In genomic region chr4:82892467-82892802, GRCh38 we compare ENCODE assay signal across 11 cellular contexts. TPM values are rescaled to one million over a fixed set of nuclear protein-coding genes. Genes with fewer than 3 reads are reported as not detected.
DNase-seq lines count a peak whose midpoint lies in the region; ATAC-seq and TF ChIP-seq lines count a peak whose summit lies in the region.
"Had no signal": no experiment of that assay in that cellular context is flagged by ENCODE, and none has a peak within 500 bp of the region (broad histone marks: within the 10 kb centered on the region; RNA-seq: fewer than 3 reads in every experiment).

No MANE protein-coding gene starts in this region.

- no peak for TF ChIP-seq EP300 in upper lobe of left lung (IDR thresholded peaks at IDR 0.05)

- 0 out of 2 replicates have a peak overlapping the region, but pooled peaks have one; percentile 88 for H3K9ac ChIP-seq in SU-DHL-6 (ENCODE audit: low read length)

- H3K9me3 Mint-ChIP-seq in activated T-cell treated with anti-CD3 and anti-CD28 coated beads, Interleukin-2, amount 50 U/mL, for 72 hours = no peaks in the 10 kb centered on the region
- H3K9me3 Mint-ChIP-seq in glutamatergic neuron (ENCODE audit: unreplicated experiment) = peaks cover 6% of the 10 kb centered on the region
- H3K9me3 Mint-ChIP-seq in stimulated activated naive B cell treated with anti-CD40 and anti-IgM and Interleukin-4, amounts not matched to agents 10 μg/mL and 1 μg/mL and 100 μg/mL, for 72 hours = no peaks in the 10 kb centered on the region

- H3K27ac Mint-ChIP-seq in activated T-cell treated with anti-CD3 and anti-CD28 coated beads, Interleukin-2, amount 50 U/mL, for 72 hours = peak overlapping the region; percentile 87
- no peak overlapping the region for H3K27ac Mint-ChIP-seq in glutamatergic neuron (ENCODE audit: unreplicated experiment)
- peak overlapping the region; percentile 47 for H3K27ac Mint-ChIP-seq in stimulated activated naive B cell treated with anti-CD40 and anti-IgM and Interleukin-4, amounts not matched to agents 10 μg/mL and 1 μg/mL and 100 μg/mL, for 72 hours

- peaks cover 2 to 20% of the 10 kb centered on the region in 2 donors for H3K36me3 Mint-ChIP-seq in activated T-cell treated with anti-CD3 and anti-CD28 coated beads, Interleukin-2, amount 50 U/mL, for 72 hours (ENCODE audit: insufficient read depth in 2 of 2)
- no peaks in the 10 kb centered on the region for H3K36me3 Mint-ChIP-seq in glutamatergic neuron (ENCODE audit: unreplicated experiment)
- peaks cover 13 to 20% of the 10 kb centered on the region in 2 donors for H3K36me3 Mint-ChIP-seq in stimulated activated naive B cell treated with anti-CD40 and anti-IgM and Interleukin-4, amounts not matched to agents 10 μg/mL and 1 μg/mL and 100 μg/mL, for 72 hours

- peaks cover 19 to 33% (median 26%) of the 10 kb centered on the region in 4 donors for H3K4me1 ChIP-seq in upper lobe of left lung

- peak overlapping the region; percentile 89 to 93 for H3K4me3 Mint-ChIP-seq in activated T-cell treated with anti-CD3 and anti-CD28 coated beads, Interleukin-2, amount 50 U/mL, for 72 hours
- peak overlapping the region; percentile 78 for H3K4me3 Mint-ChIP-seq in glutamatergic neuron (ENCODE audit: unreplicated experiment)
- H3K4me3 Mint-ChIP-seq in stimulated activated naive B cell treated with anti-CD40 and anti-IgM and Interleukin-4, amounts not matched to agents 10 μg/mL and 1 μg/mL and 100 μg/mL, for 72 hours = peak overlapping the region in 1 of 2 donors; percentile 92

- H3K27ac ChIP-seq in SU-DHL-6 (ENCODE audit: low read depth, low read length) (peak overlapping the region; percentile 68; the same call in 1 of the 2 replicates), upper lobe of left lung (no peak overlapping the region)

- H3K9me3 ChIP-seq in SU-DHL-6 (ENCODE audit: insufficient read depth, low read length) = no peaks in the 10 kb centered on the region
- no peaks in the 10 kb centered on the region for H3K9me3 ChIP-seq in upper lobe of left lung
- H3K9me3 ChIP-seq: BE2C, left lung had no signal

- no peak for ATAC-seq in activated T-cell treated with anti-CD3 and anti-CD28 coated beads, Interleukin-2, amount 50 U/mL, for 72 hours (replicated peaks in 1 of 2)
- no peak for ATAC-seq in stimulated activated naive B cell treated with anti-CD40 and anti-IgM and Interleukin-4, amounts not matched to agents 10 μg/mL and 1 μg/mL and 100 μg/mL, for 72 hours (replicated peaks)
- no peak for ATAC-seq in upper lobe of left lung (ENCODE audit: low FRiP score in 2 of 2)
- ATAC-seq: left lung had no signal

- WGBS in upper lobe of left lung, 2 donors = 82 to 86% methylated on average over 1 of the region's 1 CpG

- H3K4me2 ChIP-seq in SU-DHL-6 (ENCODE audit: low read depth, low read length, poor library complexity, severe bottlenecking) = peak overlapping the region; percentile 75

- H2AFZ ChIP-seq in SU-DHL-6 (ENCODE audit: low read depth, low read length, severe bottlenecking) = no peak overlapping the region

- H3K79me2 ChIP-seq in SU-DHL-6 (ENCODE audit: insufficient read depth, low read length) = peaks cover 39% of the 10 kb centered on the region

- H3K4me3 ChIP-seq in SU-DHL-6 (ENCODE audit: insufficient read depth, low read length, poor library complexity, severe bottlenecking) = no peak overlapping the region
- H3K4me3 ChIP-seq in upper lobe of left lung = no peak overlapping the region

- 0 out of 2 replicates have a peak, but pooled peaks cover 3% of the 10 kb centered on the region for H3K36me3 ChIP-seq in SU-DHL-6 (ENCODE audit: low read length)
- peaks cover 4 to 38% (median 15%) of the 10 kb centered on the region in 4 donors for H3K36me3 ChIP-seq in upper lobe of left lung

- no peaks in the 10 kb centered on the region for H3K27me3 Mint-ChIP-seq in activated T-cell treated with anti-CD3 and anti-CD28 coated beads, Interleukin-2, amount 50 U/mL, for 72 hours (ENCODE audit: low read depth)
- H3K27me3 Mint-ChIP-seq in glutamatergic neuron (ENCODE audit: unreplicated experiment) = peaks cover 8% of the 10 kb centered on the region
- no peaks in the 10 kb centered on the region for H3K27me3 Mint-ChIP-seq in stimulated activated naive B cell treated with anti-CD40 and anti-IgM and Interleukin-4, amounts not matched to agents 10 μg/mL and 1 μg/mL and 100 μg/mL, for 72 hours

- TF ChIP-seq CTCF in SU-DHL-6 (IDR thresholded peaks at IDR 0.05; ENCODE audit: insufficient read depth, low read length, poor library complexity, severe bottlenecking) (no peak), glutamatergic neuron (IDR thresholded peaks at IDR 0.05; ENCODE audit: partially characterized antibody, unreplicated experiment) (no peak), upper lobe of left lung (IDR thresholded peaks at IDR 0.05) (no peak)

- no peaks in the 10 kb centered on the region for H3K27me3 ChIP-seq in SU-DHL-6 (ENCODE audit: low read length)
- no peaks in the 10 kb centered on the region for H3K27me3 ChIP-seq in upper lobe of left lung
- H3K27me3 ChIP-seq: BE2C, left lung had no signal

- TF ChIP-seq POLR2A in upper lobe of left lung (IDR thresholded peaks at IDR 0.05) = no peak

- no peaks in the 10 kb centered on the region for H3K9me2 ChIP-seq in SU-DHL-6 (replicated peaks; ENCODE audit: insufficient read depth, low read length)

- DNase-seq in activated T-cell treated with anti-CD3 and anti-CD28 coated beads, Interleukin-2, amount 50 U/mL, for 72 hours = no peak
- no peak for DNase-seq in activated T-cell treated with anti-CD3 and anti-CD28 coated beads, Interleukin-2, amount 50 U/mL, for 1 hour
- DNase-seq in glutamatergic neuron = no peak
- DNase-seq in stimulated activated naive B cell treated with anti-CD40 and anti-IgM and Interleukin-4, amounts not matched to agents 10 μg/mL and 1 μg/mL and 100 μg/mL, for 72 hours = no peak
- no peak for DNase-seq in NCI-H146 treated with DMSO at 0.1 percent for 48 hours (lab: John Stamatoyannopoulos, UW; ENCODE audit: unreplicated experiment)
- no peak for DNase-seq in Kasumi-1 (lab: John Stamatoyannopoulos, UW)
- no peak for DNase-seq in upper lobe of left lung
- DNase-seq: BE2C, HCEC 1CT, left lung had no signal

- H3K4me1 Mint-ChIP-seq in activated T-cell treated with anti-CD3 and anti-CD28 coated beads, Interleukin-2, amount 50 U/mL, for 72 hours (ENCODE audit: low read depth) = peaks cover 60% of the 10 kb centered on the region
- H3K4me1 Mint-ChIP-seq in glutamatergic neuron (ENCODE audit: low read depth, unreplicated experiment) = peaks cover 9% of the 10 kb centered on the region
- peaks cover 14 to 34% of the 10 kb centered on the region in 2 donors for H3K4me1 Mint-ChIP-seq in stimulated activated naive B cell treated with anti-CD40 and anti-IgM and Interleukin-4, amounts not matched to agents 10 μg/mL and 1 μg/mL and 100 μg/mL, for 72 hours

- H4K20me1 ChIP-seq in SU-DHL-6 (ENCODE audit: low read depth, low read length) = 0 out of 2 replicates have a peak, but pooled peaks cover 3% of the 10 kb centered on the region

- peaks cover 27% of the 10 kb centered on the region; the same call in 1 of the 2 replicates for H3F3A ChIP-seq in SU-DHL-6 (ENCODE audit: insufficient read depth)

RNA-seq across cellular contexts. Expression of gene SEC31A, which starts 1.5 kb away (rescaled TPM):
- 100 to 1,000 TPM; 103 to 106 TPM for total RNA-seq in activated T-cell treated with anti-CD3 and anti-CD28 coated beads, Interleukin-2, amount 50 U/mL, for 72 hours
- total RNA-seq in glutamatergic neuron (ENCODE audit: unreplicated experiment) = 201 TPM
- total RNA-seq in upper lobe of left lung = 100 to 1,000 TPM; 128 to 230 (median 160) TPM

RNA-seq across cellular contexts. Expression of gene THAP9, which starts 8.1 kb away (rescaled TPM):
- total RNA-seq in activated T-cell treated with anti-CD3 and anti-CD28 coated beads, Interleukin-2, amount 50 U/mL, for 72 hours = 1 to 10 TPM; 4.4 to 4.6 TPM
- total RNA-seq in glutamatergic neuron (ENCODE audit: unreplicated experiment) (8.7 TPM), upper lobe of left lung (1 to 10 TPM; 2.0 to 4.5 (median 3.1) TPM)
